In the genomic region with DNA sequence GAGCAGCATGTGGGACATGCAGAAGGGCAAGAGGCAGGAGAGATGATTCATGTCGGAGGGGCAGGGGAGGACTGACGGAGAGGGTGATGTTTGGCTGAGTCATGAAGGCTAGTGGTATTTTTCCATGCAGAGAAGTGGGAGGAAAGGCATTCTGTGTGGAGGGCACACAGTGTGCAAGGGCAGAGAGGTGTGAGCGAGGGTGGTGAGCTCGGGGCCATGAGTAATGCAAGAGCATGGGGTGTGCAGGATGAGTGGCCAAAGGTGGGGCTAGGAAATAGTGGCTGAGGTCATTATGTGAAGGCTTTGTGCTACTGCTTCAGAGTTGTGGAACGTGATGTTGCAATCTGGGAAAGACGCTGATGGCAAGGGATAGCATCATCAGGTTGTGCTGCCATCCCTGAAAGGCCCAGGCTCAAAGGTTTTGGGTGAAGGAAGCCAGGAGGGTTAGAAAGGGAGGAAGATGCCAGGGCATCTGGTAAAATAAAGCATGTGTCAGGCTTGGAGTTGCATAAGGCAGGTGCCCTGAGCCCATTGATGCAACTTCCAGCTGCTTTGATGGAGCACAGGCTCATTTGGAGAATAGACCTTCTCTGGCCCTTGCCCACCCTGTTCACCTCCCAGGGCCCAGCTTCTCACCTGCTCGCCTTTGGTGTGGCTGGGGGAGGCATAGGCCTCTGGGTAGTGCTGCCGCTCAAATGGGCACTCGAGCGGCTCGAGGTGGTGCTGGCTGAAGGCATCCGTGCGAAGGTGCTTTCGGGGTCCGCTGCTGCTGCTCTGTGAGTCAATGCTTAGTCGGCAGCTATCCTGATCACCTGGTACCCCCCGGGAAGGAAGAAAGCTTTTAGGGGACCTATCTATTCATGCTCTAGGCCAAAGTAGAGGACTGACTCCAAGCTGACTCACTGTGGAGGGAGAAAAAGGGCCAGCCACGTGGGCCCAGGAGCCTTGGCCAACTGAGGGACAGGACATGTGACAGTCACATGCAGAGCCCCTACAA, we compare ENCODE assay signal across 1 cellular context.
TF ChIP-seq lines count a peak whose summit lies in the region.

No MANE protein-coding gene starts in this region.

TF ChIP-seq in HepG2, 621 proteins besides CTCF, POLR2A, EP300 and RAD21 (continued from another document and continues in another):
- TF ChIP-seq, protein P1, sequence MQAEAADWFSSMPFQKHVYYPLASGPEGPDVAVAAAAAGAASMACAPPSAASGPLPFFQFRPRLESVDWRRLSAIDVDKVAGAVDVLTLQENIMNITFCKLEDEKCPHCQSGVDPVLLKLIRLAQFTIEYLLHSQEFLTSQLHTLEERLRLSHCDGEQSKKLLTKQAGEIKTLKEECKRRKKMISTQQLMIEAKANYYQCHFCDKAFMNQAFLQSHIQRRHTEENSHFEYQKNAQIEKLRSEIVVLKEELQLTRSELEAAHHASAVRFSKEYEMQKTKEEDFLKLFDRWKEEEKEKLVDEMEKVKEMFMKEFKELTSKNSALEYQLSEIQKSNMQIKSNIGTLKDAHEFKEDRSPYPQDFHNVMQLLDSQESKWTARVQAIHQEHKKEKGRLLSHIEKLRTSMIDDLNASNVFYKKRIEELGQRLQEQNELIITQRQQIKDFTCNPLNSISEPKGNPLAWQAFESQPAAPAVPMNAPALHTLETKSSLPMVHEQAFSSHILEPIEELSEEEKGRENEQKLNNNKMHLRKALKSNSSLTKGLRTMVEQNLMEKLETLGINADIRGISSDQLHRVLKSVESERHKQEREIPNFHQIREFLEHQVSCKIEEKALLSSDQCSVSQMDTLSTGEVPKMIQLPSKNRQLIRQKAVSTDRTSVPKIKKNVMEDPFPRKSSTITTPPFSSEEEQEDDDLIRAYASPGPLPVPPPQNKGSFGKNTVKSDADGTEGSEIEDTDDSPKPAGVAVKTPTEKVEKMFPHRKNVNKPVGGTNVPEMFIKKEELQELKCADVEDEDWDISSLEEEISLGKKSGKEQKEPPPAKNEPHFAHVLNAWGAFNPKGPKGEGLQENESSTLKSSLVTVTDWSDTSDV (CRISPR knock-in tag; IDR thresholded peaks at IDR 0.05), result no peak
- TF ChIP-seq FOXC1 (CRISPR knock-in tag; IDR thresholded peaks at IDR 0.05; ENCODE audit: borderline replicate concordance), result no peak
- TF ChIP-seq, protein P2, sequence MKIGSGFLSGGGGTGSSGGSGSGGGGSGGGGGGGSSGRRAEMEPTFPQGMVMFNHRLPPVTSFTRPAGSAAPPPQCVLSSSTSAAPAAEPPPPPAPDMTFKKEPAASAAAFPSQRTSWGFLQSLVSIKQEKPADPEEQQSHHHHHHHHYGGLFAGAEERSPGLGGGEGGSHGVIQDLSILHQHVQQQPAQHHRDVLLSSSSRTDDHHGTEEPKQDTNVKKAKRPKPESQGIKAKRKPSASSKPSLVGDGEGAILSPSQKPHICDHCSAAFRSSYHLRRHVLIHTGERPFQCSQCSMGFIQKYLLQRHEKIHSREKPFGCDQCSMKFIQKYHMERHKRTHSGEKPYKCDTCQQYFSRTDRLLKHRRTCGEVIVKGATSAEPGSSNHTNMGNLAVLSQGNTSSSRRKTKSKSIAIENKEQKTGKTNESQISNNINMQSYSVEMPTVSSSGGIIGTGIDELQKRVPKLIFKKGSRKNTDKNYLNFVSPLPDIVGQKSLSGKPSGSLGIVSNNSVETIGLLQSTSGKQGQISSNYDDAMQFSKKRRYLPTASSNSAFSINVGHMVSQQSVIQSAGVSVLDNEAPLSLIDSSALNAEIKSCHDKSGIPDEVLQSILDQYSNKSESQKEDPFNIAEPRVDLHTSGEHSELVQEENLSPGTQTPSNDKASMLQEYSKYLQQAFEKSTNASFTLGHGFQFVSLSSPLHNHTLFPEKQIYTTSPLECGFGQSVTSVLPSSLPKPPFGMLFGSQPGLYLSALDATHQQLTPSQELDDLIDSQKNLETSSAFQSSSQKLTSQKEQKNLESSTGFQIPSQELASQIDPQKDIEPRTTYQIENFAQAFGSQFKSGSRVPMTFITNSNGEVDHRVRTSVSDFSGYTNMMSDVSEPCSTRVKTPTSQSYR (CRISPR knock-in tag; IDR thresholded peaks at IDR 0.05; ENCODE audit: borderline replicate concordance), result 0 out of 2 replicates have a peak, but pooled peaks have one; percentile 13
- TF ChIP-seq, protein P3, sequence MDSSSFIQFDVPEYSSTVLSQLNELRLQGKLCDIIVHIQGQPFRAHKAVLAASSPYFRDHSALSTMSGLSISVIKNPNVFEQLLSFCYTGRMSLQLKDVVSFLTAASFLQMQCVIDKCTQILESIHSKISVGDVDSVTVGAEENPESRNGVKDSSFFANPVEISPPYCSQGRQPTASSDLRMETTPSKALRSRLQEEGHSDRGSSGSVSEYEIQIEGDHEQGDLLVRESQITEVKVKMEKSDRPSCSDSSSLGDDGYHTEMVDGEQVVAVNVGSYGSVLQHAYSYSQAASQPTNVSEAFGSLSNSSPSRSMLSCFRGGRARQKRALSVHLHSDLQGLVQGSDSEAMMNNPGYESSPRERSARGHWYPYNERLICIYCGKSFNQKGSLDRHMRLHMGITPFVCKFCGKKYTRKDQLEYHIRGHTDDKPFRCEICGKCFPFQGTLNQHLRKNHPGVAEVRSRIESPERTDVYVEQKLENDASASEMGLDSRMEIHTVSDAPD (CRISPR knock-in tag; IDR thresholded peaks at IDR 0.05), result no peak
- TF ChIP-seq IKZF4 (CRISPR knock-in tag; IDR thresholded peaks at IDR 0.05; ENCODE audit: borderline replicate concordance, low read depth, not compliant biosample characterization), result no peak
- no peak for TF ChIP-seq NRL (CRISPR knock-in tag; IDR thresholded peaks at IDR 0.05; ENCODE audit: borderline replicate concordance)
- TF ChIP-seq, protein P4, sequence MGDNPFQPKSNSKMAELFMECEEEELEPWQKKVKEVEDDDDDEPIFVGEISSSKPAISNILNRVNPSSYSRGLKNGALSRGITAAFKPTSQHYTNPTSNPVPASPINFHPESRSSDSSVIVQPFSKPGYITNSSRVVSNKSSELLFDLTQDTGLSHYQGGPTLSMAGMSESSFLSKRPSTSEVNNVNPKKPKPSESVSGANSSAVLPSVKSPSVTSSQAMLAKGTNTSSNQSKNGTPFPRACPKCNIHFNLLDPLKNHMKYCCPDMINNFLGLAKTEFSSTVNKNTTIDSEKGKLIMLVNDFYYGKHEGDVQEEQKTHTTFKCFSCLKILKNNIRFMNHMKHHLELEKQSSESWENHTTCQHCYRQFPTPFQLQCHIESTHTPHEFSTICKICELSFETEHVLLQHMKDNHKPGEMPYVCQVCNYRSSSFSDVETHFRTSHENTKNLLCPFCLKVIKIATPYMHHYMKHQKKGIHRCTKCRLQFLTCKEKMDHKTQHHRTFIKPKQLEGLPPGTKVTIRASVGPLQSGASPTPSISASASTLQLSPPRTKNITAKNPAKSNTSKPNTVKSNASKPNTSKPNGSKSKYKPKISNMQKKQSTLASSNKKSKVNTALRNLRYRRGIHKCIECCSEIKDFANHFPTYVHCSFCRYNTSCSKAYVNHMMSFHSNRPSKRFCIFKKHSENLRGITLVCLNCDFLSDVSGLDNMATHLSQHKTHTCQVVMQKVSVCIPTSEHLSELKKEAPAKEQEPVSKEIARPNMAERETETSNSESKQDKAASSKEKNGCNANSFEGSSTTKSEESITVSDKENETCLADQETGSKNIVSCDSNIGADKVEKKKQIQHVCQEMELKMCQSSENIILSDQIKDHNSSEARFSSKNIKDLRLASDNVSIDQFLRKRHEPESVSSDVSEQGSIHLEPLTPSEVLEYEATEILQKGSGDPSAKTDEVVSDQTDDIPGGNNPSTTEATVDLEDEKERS (CRISPR knock-in tag; IDR thresholded peaks at IDR 0.05), result no peak
- no peak for TF ChIP-seq ZNF878 (CRISPR knock-in tag; IDR thresholded peaks at IDR 0.05)
- no peak for TF ChIP-seq RFX3 (CRISPR knock-in tag; IDR thresholded peaks at IDR 0.05)
- TF ChIP-seq, protein P5, sequence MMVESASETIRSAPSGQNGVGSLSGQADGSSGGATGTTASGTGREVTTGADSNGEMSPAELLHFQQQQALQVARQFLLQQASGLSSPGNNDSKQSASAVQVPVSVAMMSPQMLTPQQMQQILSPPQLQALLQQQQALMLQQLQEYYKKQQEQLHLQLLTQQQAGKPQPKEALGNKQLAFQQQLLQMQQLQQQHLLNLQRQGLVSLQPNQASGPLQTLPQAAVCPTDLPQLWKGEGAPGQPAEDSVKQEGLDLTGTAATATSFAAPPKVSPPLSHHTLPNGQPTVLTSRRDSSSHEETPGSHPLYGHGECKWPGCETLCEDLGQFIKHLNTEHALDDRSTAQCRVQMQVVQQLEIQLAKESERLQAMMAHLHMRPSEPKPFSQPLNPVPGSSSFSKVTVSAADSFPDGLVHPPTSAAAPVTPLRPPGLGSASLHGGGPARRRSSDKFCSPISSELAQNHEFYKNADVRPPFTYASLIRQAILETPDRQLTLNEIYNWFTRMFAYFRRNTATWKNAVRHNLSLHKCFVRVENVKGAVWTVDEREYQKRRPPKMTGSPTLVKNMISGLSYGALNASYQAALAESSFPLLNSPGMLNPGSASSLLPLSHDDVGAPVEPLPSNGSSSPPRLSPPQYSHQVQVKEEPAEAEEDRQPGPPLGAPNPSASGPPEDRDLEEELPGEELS (CRISPR knock-in tag; IDR thresholded peaks at IDR 0.05), result peak; percentile 36; the same call in 1 of the 2 replicates
- TF ChIP-seq ZNF713 (CRISPR knock-in tag; IDR thresholded peaks at IDR 0.05), result no peak
- TF ChIP-seq ZFP41 (CRISPR knock-in tag; IDR thresholded peaks at IDR 0.05; ENCODE audit: borderline replicate concordance), result no peak
- TF ChIP-seq, protein P6, sequence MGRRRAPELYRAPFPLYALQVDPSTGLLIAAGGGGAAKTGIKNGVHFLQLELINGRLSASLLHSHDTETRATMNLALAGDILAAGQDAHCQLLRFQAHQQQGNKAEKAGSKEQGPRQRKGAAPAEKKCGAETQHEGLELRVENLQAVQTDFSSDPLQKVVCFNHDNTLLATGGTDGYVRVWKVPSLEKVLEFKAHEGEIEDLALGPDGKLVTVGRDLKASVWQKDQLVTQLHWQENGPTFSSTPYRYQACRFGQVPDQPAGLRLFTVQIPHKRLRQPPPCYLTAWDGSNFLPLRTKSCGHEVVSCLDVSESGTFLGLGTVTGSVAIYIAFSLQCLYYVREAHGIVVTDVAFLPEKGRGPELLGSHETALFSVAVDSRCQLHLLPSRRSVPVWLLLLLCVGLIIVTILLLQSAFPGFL (CRISPR knock-in tag; IDR thresholded peaks at IDR 0.05), result no peak
- TF ChIP-seq ZNF343 (CRISPR knock-in tag; IDR thresholded peaks at IDR 0.05), result no peak
- no peak for TF ChIP-seq PHF20 (CRISPR knock-in tag; IDR thresholded peaks at IDR 0.05)
- TF ChIP-seq ZNF724P (CRISPR knock-in tag; IDR thresholded peaks at IDR 0.05; ENCODE audit: borderline replicate concordance), result no peak
- no peak for TF ChIP-seq GTF2F1 (IDR thresholded peaks at IDR 0.05; ENCODE audit: low read length)
- TF ChIP-seq SP5 (CRISPR knock-in tag; IDR thresholded peaks at IDR 0.05; ENCODE audit: borderline replicate concordance, low read depth), result no peak
- TF ChIP-seq, protein P7, sequence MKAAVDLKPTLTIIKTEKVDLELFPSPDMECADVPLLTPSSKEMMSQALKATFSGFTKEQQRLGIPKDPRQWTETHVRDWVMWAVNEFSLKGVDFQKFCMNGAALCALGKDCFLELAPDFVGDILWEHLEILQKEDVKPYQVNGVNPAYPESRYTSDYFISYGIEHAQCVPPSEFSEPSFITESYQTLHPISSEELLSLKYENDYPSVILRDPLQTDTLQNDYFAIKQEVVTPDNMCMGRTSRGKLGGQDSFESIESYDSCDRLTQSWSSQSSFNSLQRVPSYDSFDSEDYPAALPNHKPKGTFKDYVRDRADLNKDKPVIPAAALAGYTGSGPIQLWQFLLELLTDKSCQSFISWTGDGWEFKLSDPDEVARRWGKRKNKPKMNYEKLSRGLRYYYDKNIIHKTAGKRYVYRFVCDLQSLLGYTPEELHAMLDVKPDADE (CRISPR knock-in tag; IDR thresholded peaks at IDR 0.05), result no peak
- TF ChIP-seq, protein P8, sequence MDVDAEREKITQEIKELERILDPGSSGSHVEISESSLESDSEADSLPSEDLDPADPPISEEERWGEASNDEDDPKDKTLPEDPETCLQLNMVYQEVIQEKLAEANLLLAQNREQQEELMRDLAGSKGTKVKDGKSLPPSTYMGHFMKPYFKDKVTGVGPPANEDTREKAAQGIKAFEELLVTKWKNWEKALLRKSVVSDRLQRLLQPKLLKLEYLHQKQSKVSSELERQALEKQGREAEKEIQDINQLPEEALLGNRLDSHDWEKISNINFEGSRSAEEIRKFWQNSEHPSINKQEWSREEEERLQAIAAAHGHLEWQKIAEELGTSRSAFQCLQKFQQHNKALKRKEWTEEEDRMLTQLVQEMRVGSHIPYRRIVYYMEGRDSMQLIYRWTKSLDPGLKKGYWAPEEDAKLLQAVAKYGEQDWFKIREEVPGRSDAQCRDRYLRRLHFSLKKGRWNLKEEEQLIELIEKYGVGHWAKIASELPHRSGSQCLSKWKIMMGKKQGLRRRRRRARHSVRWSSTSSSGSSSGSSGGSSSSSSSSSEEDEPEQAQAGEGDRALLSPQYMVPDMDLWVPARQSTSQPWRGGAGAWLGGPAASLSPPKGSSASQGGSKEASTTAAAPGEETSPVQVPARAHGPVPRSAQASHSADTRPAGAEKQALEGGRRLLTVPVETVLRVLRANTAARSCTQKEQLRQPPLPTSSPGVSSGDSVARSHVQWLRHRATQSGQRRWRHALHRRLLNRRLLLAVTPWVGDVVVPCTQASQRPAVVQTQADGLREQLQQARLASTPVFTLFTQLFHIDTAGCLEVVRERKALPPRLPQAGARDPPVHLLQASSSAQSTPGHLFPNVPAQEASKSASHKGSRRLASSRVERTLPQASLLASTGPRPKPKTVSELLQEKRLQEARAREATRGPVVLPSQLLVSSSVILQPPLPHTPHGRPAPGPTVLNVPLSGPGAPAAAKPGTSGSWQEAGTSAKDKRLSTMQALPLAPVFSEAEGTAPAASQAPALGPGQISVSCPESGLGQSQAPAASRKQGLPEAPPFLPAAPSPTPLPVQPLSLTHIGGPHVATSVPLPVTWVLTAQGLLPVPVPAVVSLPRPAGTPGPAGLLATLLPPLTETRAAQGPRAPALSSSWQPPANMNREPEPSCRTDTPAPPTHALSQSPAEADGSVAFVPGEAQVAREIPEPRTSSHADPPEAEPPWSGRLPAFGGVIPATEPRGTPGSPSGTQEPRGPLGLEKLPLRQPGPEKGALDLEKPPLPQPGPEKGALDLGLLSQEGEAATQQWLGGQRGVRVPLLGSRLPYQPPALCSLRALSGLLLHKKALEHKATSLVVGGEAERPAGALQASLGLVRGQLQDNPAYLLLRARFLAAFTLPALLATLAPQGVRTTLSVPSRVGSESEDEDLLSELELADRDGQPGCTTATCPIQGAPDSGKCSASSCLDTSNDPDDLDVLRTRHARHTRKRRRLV (CRISPR knock-in tag; IDR thresholded peaks at IDR 0.05), result no peak
- no peak for TF ChIP-seq ZNF33A (CRISPR knock-in tag; IDR thresholded peaks at IDR 0.05; ENCODE audit: borderline replicate concordance)
- TF ChIP-seq NAIF1 (CRISPR knock-in tag; IDR thresholded peaks at IDR 0.05; ENCODE audit: borderline replicate concordance), result no peak
- TF ChIP-seq TCF12 (IDR thresholded peaks at IDR 0.05), result no peak
- no peak for TF ChIP-seq TCF12 (CRISPR knock-in tag; IDR thresholded peaks at IDR 0.05)
- no peak for TF ChIP-seq CBFB (CRISPR knock-in tag; IDR thresholded peaks at IDR 0.05)
- TF ChIP-seq CHCHD3 (CRISPR knock-in tag; IDR thresholded peaks at IDR 0.05), result no peak
- no peak for TF ChIP-seq FOSL1 (CRISPR knock-in tag; IDR thresholded peaks at IDR 0.05; ENCODE audit: borderline replicate concordance)
- TF ChIP-seq U2AF2 (IDR thresholded peaks at IDR 0.05; ENCODE audit: low read depth, low read length), result no peak
- TF ChIP-seq PITX1 (CRISPR knock-in tag; IDR thresholded peaks at IDR 0.05), result no peak
- no peak for TF ChIP-seq ZNF674 (CRISPR knock-in tag; IDR thresholded peaks at IDR 0.05; ENCODE audit: low read depth)
- peak; percentile 96 for TF ChIP-seq ZNF263 (CRISPR knock-in tag; IDR thresholded peaks at IDR 0.05)
